ENCODE assay signal across 18 cellular contexts in the genomic region with DNA sequence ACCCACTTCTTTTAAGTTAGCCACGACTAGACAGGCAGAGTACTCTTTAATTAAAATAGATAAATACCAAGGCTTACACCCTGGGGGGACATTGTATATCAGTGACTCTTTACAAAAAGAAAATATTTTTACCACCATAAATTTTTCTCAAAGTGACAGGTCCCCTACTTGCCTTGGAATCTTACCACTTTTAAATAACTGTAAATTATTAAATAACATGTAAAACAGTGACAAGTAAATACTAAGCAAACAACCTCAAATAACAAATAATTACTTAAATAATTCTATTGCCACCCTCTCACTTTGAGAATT.
A peak's percentile ranks its signal among the peaks of the same experiment; 100 is the strongest.
DNase-seq lines count a peak whose midpoint lies in the region; ATAC-seq, FAIRE-seq and TF ChIP-seq lines count a peak whose summit lies in the region.
"Had no signal": no experiment of that assay in that cellular context is flagged by ENCODE, and none has a peak within 500 bp of the region (broad histone marks: within the 10 kb centered on the region; RNA-seq: fewer than 3 reads in every experiment).

No MANE protein-coding gene starts in this region.

- FAIRE-seq in islet of Langerhans (lab: Jason Lieb, UNC), result peak; percentile 27
- FAIRE-seq: H1 had no signal

- POLR2A ChIA-PET in HCT116 (lab: Charles Lee), result no interaction called here
- POLR2A ChIA-PET in CD8-positive, alpha-beta T cell (lab: Charles Lee), result no interaction called here

- no peak overlapping the region for H2AFZ ChIP-seq in HCT116 (ENCODE audit: low read depth, low read length, poor library complexity, severe bottlenecking)

- no peaks in the 10 kb centered on the region for H4K20me1 ChIP-seq in HCT116 (ENCODE audit: insufficient read depth)

- H3K36me3 ChIP-seq in HCT116 (ENCODE audit: control insufficient read depth in 1 of 2, insufficient read depth in 2 of 2, low read length in 2 of 2) (no peaks in the 10 kb centered on the region), body of pancreas (replicated peaks in 1 of 2; ENCODE audit: insufficient read depth in 1 of 2, low read depth in 2 of 2) (no peaks in the 10 kb centered on the region), gastrocnemius medialis (no peaks in the 10 kb centered on the region)
- H3K36me3 ChIP-seq in CD8-positive, alpha-beta T cell (ENCODE audit: insufficient read depth, low read length), result no peaks in the 10 kb centered on the region

- no peak overlapping the region for H3K27ac Mint-ChIP-seq in natural killer cell treated with Interleukin-12 subunit alpha and Interleukin-12 subunit beta and Interleukin-15 and Interleukin-18, amount 100 ng/mL, for 72 hours
- no peak overlapping the region for H3K27ac Mint-ChIP-seq in effector memory CD8-positive, alpha-beta T cell
- no peak overlapping the region for H3K27ac Mint-ChIP-seq in CD8-positive, alpha-beta T cell
- H3K27ac Mint-ChIP-seq: activated T-cell treated with anti-CD3 and anti-CD28 coated beads, Interleukin-2, amount 50 U/mL, for 72 hours; dendritic cell treated with granulocyte-macrophage colony-stimulating factor and Interleukin-4, amounts not matched to agents 40 ng/mL and 50 ng/mL, for 4 days; naive B cell; stimulated activated naive B cell treated with anti-CD40 and anti-IgM and Interleukin-4, amounts not matched to agents 10 μg/mL and 1 μg/mL and 100 μg/mL, for 72 hours had no signal

- H3K4me3 ChIP-seq in HCT116 (replicated peaks in 1 of 2; ENCODE audit: low read depth in 1 of 2, low read length in 2 of 2) (no peak overlapping the region), body of pancreas (no peak overlapping the region), gastrocnemius medialis (no peak overlapping the region)
- no peak overlapping the region for H3K4me3 ChIP-seq in CD8-positive, alpha-beta T cell (ENCODE audit: low read depth, low read length)

- peak overlapping the region; percentile 43 for H3K4me2 ChIP-seq in HCT116 (ENCODE audit: low read length)
- H3K4me2 ChIP-seq: KMS-11 had no signal

- in situ Hi-C loops in gastrocnemius medialis (cut with MboI; ENCODE audit: low sequenced_read_pairs in 4 of 4), result loop anchor here in 2 of 4 donors (25.0 kb wide), 2 partner anchors 743 to 843 kb away; a partner anchor contains a TSS

- no peak for TF ChIP-seq CTCF in HCT116 (IDR thresholded peaks at IDR 0.05 in 2 of 3, conservative IDR thresholded peaks at IDR 0.05 in 1 of 3; ENCODE audit: borderline replicate concordance in 1 of 3, insufficient read depth in 1 of 3, low read depth in 2 of 3, low read length in 2 of 3)
- TF ChIP-seq CTCF in body of pancreas (IDR thresholded peaks at IDR 0.05), result no peak
- no peak for TF ChIP-seq CTCF in gastrocnemius medialis (IDR thresholded peaks at IDR 0.05 in 4 of 5, conservative IDR thresholded peaks at IDR 0.05 in 1 of 5)
- TF ChIP-seq CTCF in CD8-positive, alpha-beta T cell (IDR thresholded peaks at IDR 0.05), result no peak

- H3K27me3 ChIP-seq in HCT116 (ENCODE audit: insufficient read depth, low read length), result 0 out of 2 replicates have a peak, but pooled peaks cover 9% of the 10 kb centered on the region
- H3K27me3 ChIP-seq in body of pancreas, result no peaks in the 10 kb centered on the region
- no peaks in the 10 kb centered on the region for H3K27me3 ChIP-seq in gastrocnemius medialis
- H3K27me3 ChIP-seq in CD8-positive, alpha-beta T cell (ENCODE audit: insufficient read depth, low read length), result no peaks in the 10 kb centered on the region

- no peak overlapping the region for H3K9ac ChIP-seq in HCT116 (ENCODE audit: low read length)
- H3K9ac ChIP-seq: KMS-11 had no signal

- RAD21 ChIA-PET in HCT116 (lab: Charles Lee; ENCODE audit: low non-redundant PET in 1 of 2, low total read pairs in 2 of 2, uncharacterized antibody in 2 of 2, unreplicated experiment in 2 of 2), result no interaction called here

- no peaks in the 10 kb centered on the region for H3K9me2 ChIP-seq in HCT116 (ENCODE audit: insufficient read depth)

- no peaks in the 10 kb centered on the region for H3K4me1 Mint-ChIP-seq in natural killer cell treated with Interleukin-12 subunit alpha and Interleukin-12 subunit beta and Interleukin-15 and Interleukin-18, amount 100 ng/mL, for 72 hours (ENCODE audit: low read depth in 2 of 2)
- H3K4me1 Mint-ChIP-seq in effector memory CD8-positive, alpha-beta T cell (ENCODE audit: low read depth in 2 of 2), result no peaks in the 10 kb centered on the region
- H3K4me1 Mint-ChIP-seq in CD8-positive, alpha-beta T cell (ENCODE audit: low read depth), result no peaks in the 10 kb centered on the region

- H3K79me2 ChIP-seq in HCT116 (ENCODE audit: insufficient read depth, low read length), result no peaks in the 10 kb centered on the region

- CTCF ChIA-PET in HCT116 (lab: Charles Lee), result interaction anchor here (1.6 kb wide), 1 partner anchor 77 kb away, joined by 5 read pairs; no protein-coding TSS in a partner anchor
- CTCF ChIA-PET in CD8-positive, alpha-beta T cell (lab: Charles Lee), result no interaction called here

- peaks cover 11 to 27% of the 10 kb centered on the region in 2 donors for H3K27me3 Mint-ChIP-seq in natural killer cell treated with Interleukin-12 subunit alpha and Interleukin-12 subunit beta and Interleukin-15 and Interleukin-18, amount 100 ng/mL, for 72 hours
- peaks cover 14 to 33% of the 10 kb centered on the region in 2 donors for H3K27me3 Mint-ChIP-seq in effector memory CD8-positive, alpha-beta T cell
- H3K27me3 Mint-ChIP-seq in CD8-positive, alpha-beta T cell (ENCODE audit: low read depth), result peaks cover 6% of the 10 kb centered on the region

- no peak for ATAC-seq in HCT116
- peak; percentile 43 for ATAC-seq in body of pancreas
- ATAC-seq in gastrocnemius medialis, result no peak
- ATAC-seq in natural killer cell treated with Interleukin-12 subunit alpha and Interleukin-12 subunit beta and Interleukin-15 and Interleukin-18, amount 100 ng/mL, for 72 hours, result no peak
- ATAC-seq in effector memory CD8-positive, alpha-beta T cell (replicated peaks), result no peak
- no peak for ATAC-seq in CD8-positive, alpha-beta T cell
- ATAC-seq: activated T-cell treated with anti-CD3 and anti-CD28 coated beads, Interleukin-2, amount 50 U/mL, for 72 hours; stimulated activated naive B cell treated with anti-CD40 and anti-IgM and Interleukin-4, amounts not matched to agents 10 μg/mL and 1 μg/mL and 100 μg/mL, for 72 hours had no signal

- no peak overlapping the region for H3K27ac ChIP-seq in HCT116 (ENCODE audit: low read depth, low read length)
- peak overlapping the region; percentile 22 to 84 (median 64) for H3K27ac ChIP-seq in body of pancreas
- H3K27ac ChIP-seq in gastrocnemius medialis, result peak overlapping the region; percentile 48 to 74 (median 62)
- H3K27ac ChIP-seq in CD8-positive, alpha-beta T cell (ENCODE audit: low read depth, low read length), result no peak overlapping the region
- H3K27ac ChIP-seq: KMS-11 had no signal

- H3K9me3 Mint-ChIP-seq in natural killer cell treated with Interleukin-12 subunit alpha and Interleukin-12 subunit beta and Interleukin-15 and Interleukin-18, amount 100 ng/mL, for 72 hours, result no peaks in the 10 kb centered on the region
- no peaks in the 10 kb centered on the region for H3K9me3 Mint-ChIP-seq in effector memory CD8-positive, alpha-beta T cell
- H3K9me3 Mint-ChIP-seq in CD8-positive, alpha-beta T cell, result no peaks in the 10 kb centered on the region
- H3K9me3 Mint-ChIP-seq: activated T-cell treated with anti-CD3 and anti-CD28 coated beads, Interleukin-2, amount 50 U/mL, for 72 hours; dendritic cell treated with granulocyte-macrophage colony-stimulating factor and Interleukin-4, amounts not matched to agents 40 ng/mL and 50 ng/mL, for 4 days; stimulated activated naive B cell treated with anti-CD40 and anti-IgM and Interleukin-4, amounts not matched to agents 10 μg/mL and 1 μg/mL and 100 μg/mL, for 72 hours had no signal

- intact Hi-C loops in HCT116 (cut with micrococcal nuclease), result no loop called here
- intact Hi-C loops in body of pancreas (cut with DNase I), result no loop called here
- intact Hi-C loops in gastrocnemius medialis (cut with DNase I; ENCODE audit: low total_unique reads), result no loop called here
- intact Hi-C loops in CD8-positive, alpha-beta T cell (cut with DNase I, micrococcal nuclease), result no loop called here

- no peak for DNase-seq in HCT116 (ENCODE audit: low read depth, low spot score)
- DNase-seq in body of pancreas, result no peak
- no peak for DNase-seq in gastrocnemius medialis
- DNase-seq in activated effector memory CD4-positive, alpha-beta T cell treated with anti-CD3 and anti-CD28 coated beads, Interleukin-2, amount 50 U/mL, for 16 hours, result no peak
- no peak for DNase-seq in natural killer cell treated with Interleukin-12 subunit alpha and Interleukin-12 subunit beta and Interleukin-15 and Interleukin-18, amount 100 ng/mL, for 72 hours (ENCODE audit: low spot score)
- no peak for DNase-seq in effector memory CD8-positive, alpha-beta T cell
- no peak for DNase-seq in CD8-positive, alpha-beta T cell
- DNase-seq: activated CD4-positive, alpha-beta T cell treated with anti-CD3 and anti-CD28 coated beads, Interleukin-2, amount 50 U/mL, for 4 hours; activated T-cell treated with anti-CD3 and anti-CD28 coated beads, Interleukin-2, amount 50 U/mL, for 72 hours; DMS153; naive B cell; NCI-H1417; NCI-H2227 treated with DMSO at 0.1 percent for 48 hours; stimulated activated naive B cell treated with anti-CD40 and anti-IgM and Interleukin-4, amounts not matched to agents 10 μg/mL and 1 μg/mL and 100 μg/mL, for 72 hours had no signal

- no peak for TF ChIP-seq RAD21 in HCT116 (IDR thresholded peaks at IDR 0.05; ENCODE audit: low read depth)

- BruUV-seq in HCT116 (replicated peaks; lab: Mats Ljungman, UMichigan), result no TSS peak

- WGBS in body of pancreas, 2 donors, result 16 to 22% methylated on average over 1 of the region's 1 CpG

- no peaks in the 10 kb centered on the region for H3K36me3 Mint-ChIP-seq in natural killer cell treated with Interleukin-12 subunit alpha and Interleukin-12 subunit beta and Interleukin-15 and Interleukin-18, amount 100 ng/mL, for 72 hours
- peaks cover 4% of the 10 kb centered on the region for H3K36me3 Mint-ChIP-seq in effector memory CD8-positive, alpha-beta T cell (ENCODE audit: insufficient read depth)
- H3K36me3 Mint-ChIP-seq in CD8-positive, alpha-beta T cell, result no peaks in the 10 kb centered on the region
- H3K36me3 Mint-ChIP-seq: stimulated activated naive B cell treated with anti-CD40 and anti-IgM and Interleukin-4, amounts not matched to agents 10 μg/mL and 1 μg/mL and 100 μg/mL, for 72 hours had no signal

- no peak overlapping the region for H3K4me3 Mint-ChIP-seq in natural killer cell treated with Interleukin-12 subunit alpha and Interleukin-12 subunit beta and Interleukin-15 and Interleukin-18, amount 100 ng/mL, for 72 hours
- H3K4me3 Mint-ChIP-seq in effector memory CD8-positive, alpha-beta T cell, result no peak overlapping the region
- no peak overlapping the region for H3K4me3 Mint-ChIP-seq in CD8-positive, alpha-beta T cell
- H3K4me3 Mint-ChIP-seq: activated T-cell treated with anti-CD3 and anti-CD28 coated beads, Interleukin-2, amount 50 U/mL, for 72 hours; dendritic cell treated with granulocyte-macrophage colony-stimulating factor and Interleukin-4, amounts not matched to agents 40 ng/mL and 50 ng/mL, for 4 days; naive B cell; stimulated activated naive B cell treated with anti-CD40 and anti-IgM and Interleukin-4, amounts not matched to agents 10 μg/mL and 1 μg/mL and 100 μg/mL, for 72 hours had no signal

- H3K9me3 ChIP-seq in HCT116 (ENCODE audit: control insufficient read depth in 1 of 2, insufficient read depth in 1 of 2, low read depth in 1 of 2, low read length in 2 of 2) (no peaks in the 10 kb centered on the region), body of pancreas (no peaks in the 10 kb centered on the region), gastrocnemius medialis (no peaks in the 10 kb centered on the region)
- no peaks in the 10 kb centered on the region for H3K9me3 ChIP-seq in CD8-positive, alpha-beta T cell (ENCODE audit: low read length)

- H3K4me1 ChIP-seq in HCT116 (ENCODE audit: control insufficient read depth in 1 of 2, insufficient read depth in 2 of 2, low read length in 2 of 2) (peaks cover 0 to 30% of the 10 kb centered on the region in 2 experiments; a peak in 2 of 4 replicates), body of pancreas (peaks cover 21% of the 10 kb centered on the region), gastrocnemius medialis (peaks cover 70 to 81% of the 10 kb centered on the region in 2 donors)
- H3K4me1 ChIP-seq in CD8-positive, alpha-beta T cell (ENCODE audit: insufficient read depth, low read length), result no peaks in the 10 kb centered on the region

- TF ChIP-seq POLR2A in HCT116 (IDR thresholded peaks at IDR 0.05; ENCODE audit: borderline replicate concordance, extremely low read depth, insufficient read depth, insufficient read length) (no peak), body of pancreas (IDR thresholded peaks at IDR 0.05) (no peak), gastrocnemius medialis (IDR thresholded peaks at IDR 0.05) (no peak)

Comparison
In these comparisons a context has a peak if more than half of its experiments do, and no peak if none do; other contexts are left out.
1. H3K27ac ChIP-seq: peak in body of pancreas (4 of 4) and gastrocnemius medialis (4 of 4); none in HCT116 (single experiment) and CD8-positive, alpha-beta T cell (single experiment).